In the genomic region with DNA sequence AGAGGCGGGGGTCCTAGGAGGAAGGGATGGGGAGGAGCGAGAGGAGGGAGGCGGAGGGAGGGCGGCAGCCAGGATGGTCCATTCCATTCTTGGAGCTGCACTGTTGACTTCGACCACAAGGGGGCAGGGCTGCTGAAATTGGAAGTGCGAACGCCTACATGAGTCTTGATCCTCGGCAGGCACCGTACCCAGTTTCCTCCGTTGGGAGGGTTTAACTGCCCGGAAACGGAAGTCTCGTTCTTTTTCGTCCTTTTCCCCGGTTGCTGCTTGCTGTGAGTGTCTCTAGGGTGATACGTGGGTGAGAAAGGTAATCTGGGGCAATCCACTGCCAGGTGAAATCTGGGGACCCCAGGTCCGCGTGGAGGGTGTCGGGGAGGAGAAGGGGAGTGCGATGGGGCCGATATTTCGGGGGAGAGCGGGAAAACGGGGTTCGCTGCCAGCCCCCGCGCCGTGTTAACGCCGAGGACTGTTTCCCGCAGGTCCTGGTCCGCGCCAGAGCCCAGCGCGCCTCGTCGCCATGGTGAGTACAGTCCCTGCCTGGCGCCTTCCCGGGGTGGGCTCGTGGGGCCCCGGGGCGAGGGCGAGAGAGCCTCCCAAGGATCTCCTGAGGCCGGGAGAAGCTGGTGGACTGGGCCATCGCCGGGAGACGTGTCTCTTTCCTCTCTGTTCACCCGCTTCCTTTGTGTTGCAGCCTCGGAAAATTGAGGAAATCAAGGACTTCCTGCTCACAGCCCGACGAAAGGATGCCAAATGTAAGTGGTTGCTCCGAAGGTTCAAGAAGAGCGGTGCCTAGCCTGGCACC, we compare ENCODE assay signal across 8 cellular contexts. TPM values are rescaled to one million over a fixed set of nuclear protein-coding genes. Genes with fewer than 3 reads are reported as not detected.
A peak's percentile ranks its signal among the peaks of the same experiment; 100 is the strongest.
DNase-seq lines count a peak whose midpoint lies in the region; ATAC-seq and TF ChIP-seq lines count a peak whose summit lies in the region.

Gene RPL38 (plus strand): TSS at position 240 of the 802 bp plus-strand sequence. CDS start 278 bp downstream, at position 518.

- H3K36me3 ChIP-seq in ACC112 (ENCODE audit: insufficient read depth, low read length) (peaks cover 32% of the 10 kb centered on the region), spleen (peaks cover 0 to 45% (median 38%) of the 10 kb centered on the region in 6 donors)

- H3K4me1 Mint-ChIP-seq in activated B cell treated with CpG ODN at 0.5 μM for 24 hours = peaks cover 47% of the 10 kb centered on the region

- H3K79me2 ChIP-seq in ACC112 (ENCODE audit: control insufficient read depth, insufficient read depth, low read length, unreplicated experiment) = peaks cover 46% of the 10 kb centered on the region

- 0 to 1% (median 0%) methylated on average over 39 to 53 of the region's 53 CpGs for WGBS in spleen, 5 donors

- TF ChIP-seq CTCF in activated B cell treated with CpG ODN at 0.5 μM for 24 hours (IDR thresholded peaks at IDR 0.05) (no peak), spleen (IDR thresholded peaks at IDR 0.05 in 8 of 11, conservative IDR thresholded peaks at IDR 0.05 in 3 of 11) (peak; percentile 93 to 100 (median 97))

- peaks cover 41% of the 10 kb centered on the region for H3K36me3 Mint-ChIP-seq in activated B cell treated with CpG ODN at 0.5 μM for 24 hours (ENCODE audit: low read depth)

- intact Hi-C loops in activated B cell treated with CpG ODN at 0.5 μM for 24 hours (cut with micrococcal nuclease) = loop anchor here (1.0 to 10.0 kb wide), 7 partner anchors 10 to 1011 kb away; partner anchors contain the start of genes CDC42EP4, COG1, SDK2 and TTYH2
- intact Hi-C loops in spleen (cut with DNase I; ENCODE audit: low total_unique reads) = no loop called here

- H3K9me3 Mint-ChIP-seq in activated B cell treated with CpG ODN at 0.5 μM for 24 hours = no peaks in the 10 kb centered on the region

- H2AFZ ChIP-seq in ACC112 (ENCODE audit: low read length, unreplicated experiment) = peak within 1 kb of the TSS; percentile 77

- H3K27ac Mint-ChIP-seq in activated B cell treated with CpG ODN at 0.5 μM for 24 hours = peak within 1 kb of the TSS; percentile 98

- H3K27ac ChIP-seq in ACC112 (ENCODE audit: low read depth, low read length) = peak within 1 kb of the TSS; percentile 78
- no peak within 1 kb of the TSS for H3K27ac ChIP-seq in caudate nucleus (ENCODE audit: low read depth, low read length)
- peak within 1 kb of the TSS; percentile 81 to 90 (median 88) for H3K27ac ChIP-seq in spleen

- ATAC-seq in GM18861 (IDR thresholded peaks at IDR 0.05; ENCODE audit: unreplicated experiment) = peak; percentile 43
- peak; percentile 68 for ATAC-seq in HG03135 (IDR thresholded peaks at IDR 0.05; ENCODE audit: unreplicated experiment)
- ATAC-seq in activated B cell treated with CpG ODN at 0.5 μM for 24 hours (ENCODE audit: low read depth) = peak; percentile 94

- H3K4me3 Mint-ChIP-seq in activated B cell treated with CpG ODN at 0.5 μM for 24 hours = peak within 1 kb of the TSS; percentile 100

- H3K27me3 ChIP-seq in ACC112 (ENCODE audit: insufficient read depth, low read length) = peaks cover 42% of the 10 kb centered on the region
- peaks cover 0 to 42% (median 4%) of the 10 kb centered on the region in 7 donors for H3K27me3 ChIP-seq in spleen (replicated peaks in 1 of 7)

- DNase-seq in NCI-H226 (peak; percentile 91), activated B cell treated with CpG ODN at 0.5 μM for 24 hours (peak; percentile 90), caudate nucleus (lab: John Stamatoyannopoulos, UW) (peak; percentile 66 to 99 (median 93)), inferior parietal cortex (ENCODE audit: extremely low spot score) (peak; percentile 99), spleen (peak; percentile 97)

- CTCF ChIA-PET in activated B cell treated with CpG ODN at 0.5 μM for 24 hours (lab: Charles Lee) = interaction anchor here (0.7 to 2.0 kb wide), 3 partner anchors 9 to 329 kb away, joined by 3 to 5 read pairs (median 3); partner anchors contain the start of gene TTYH2

- H3K27me3 Mint-ChIP-seq in activated B cell treated with CpG ODN at 0.5 μM for 24 hours = peaks cover 23% of the 10 kb centered on the region

- H3K4me1 ChIP-seq in ACC112 (ENCODE audit: control insufficient read depth, insufficient read depth, low read length, unreplicated experiment) = peaks cover 34% of the 10 kb centered on the region
- peaks cover 36 to 85% (median 73%) of the 10 kb centered on the region in 6 donors for H3K4me1 ChIP-seq in spleen

- peak within 1 kb of the TSS; percentile 100 for H3K4me3 ChIP-seq in ACC112 (ENCODE audit: low read depth, low read length)
- peak within 1 kb of the TSS; percentile 74 to 94 (median 86) for H3K4me3 ChIP-seq in spleen

- peak in 2 of 3 donors; percentile 52 to 84 for TF ChIP-seq POLR2A in spleen (IDR thresholded peaks at IDR 0.05)

- no peaks in the 10 kb centered on the region for H3K9me3 ChIP-seq in spleen

- POLR2A ChIA-PET in activated B cell treated with CpG ODN at 0.5 μM for 24 hours (lab: Charles Lee) = interaction anchor here (0.6 to 2.6 kb wide), 7 partner anchors 8 to 971 kb away, joined by 4 to 28 read pairs (median 7); partner anchors contain the start of gene TTYH2

RNA-seq across cellular contexts. Expression of gene RPL38, which starts in this region (rescaled TPM):
- 1,330 and 1,676 TPM in 2 replicates for total RNA-seq in activated B cell treated with CpG ODN at 0.5 μM for 24 hours
- total RNA-seq in spleen = 1,000 to 10,000 TPM in 1 of 7 donors, 100 to 1,000 TPM in 6; 311 to 1,013 (median 730) TPM
- polyA plus RNA-seq in spleen = 1,000 to 10,000 TPM; 2,252 to 3,463 (median 3,460) TPM

Comparison
In these comparisons a context has a peak if more than half of its experiments do, and no peak if none do; other contexts are left out.
1. ATAC-seq: peak in every context shown above with its lines; median percentile 94 in activated B cell treated with CpG ODN at 0.5 μM for 24 hours; 68 in HG03135; 43 in GM18861.